Comparison of ENCODE assay signal across 2 cellular contexts in genomic region chr18:48786621-48787522, GRCh38.
TF ChIP-seq lines count a peak whose summit lies in the region.

No MANE protein-coding gene starts in this region.

TF ChIP-seq in H1, 55 proteins besides CTCF, POLR2A, EP300 and RAD21 (continued from another document):
- TF ChIP-seq GABPA (IDR thresholded peaks at IDR 0.05; ENCODE audit: borderline replicate concordance, insufficient read depth, low read length): no peak
- no peak for TF ChIP-seq SIRT6 (IDR thresholded peaks at IDR 0.05; ENCODE audit: low read length)
- TF ChIP-seq CHD1 (IDR thresholded peaks at IDR 0.05; ENCODE audit: low read depth, low read length): no peak
- no peak for TF ChIP-seq SRF (IDR thresholded peaks at IDR 0.05; ENCODE audit: low read depth, low read length)
- TF ChIP-seq SIX5 (IDR thresholded peaks at IDR 0.05; ENCODE audit: low read depth, low read length): no peak
- no peak for TF ChIP-seq MAFK (IDR thresholded peaks at IDR 0.05; ENCODE audit: low read depth, low read length)
- no peak for TF ChIP-seq CHD2 (IDR thresholded peaks at IDR 0.05; ENCODE audit: low read length)
- TF ChIP-seq RNF2 (IDR thresholded peaks at IDR 0.05; ENCODE audit: borderline replicate concordance, low read depth, low read length, missing control alignments, poor library complexity, severe bottlenecking): no peak
- no peak for TF ChIP-seq KDM1A (IDR thresholded peaks at IDR 0.05; ENCODE audit: borderline replicate concordance, low read length)

TF ChIP-seq in GM23338, 12 proteins besides CTCF, POLR2A, EP300 and RAD21 (continued from another document):
- TF ChIP-seq ETS1 (IDR thresholded peaks at IDR 0.05) (no peak), ZNF462 (CRISPR knock-in tag; IDR thresholded peaks at IDR 0.05) (no peak), CREB1 (CRISPR knock-in tag; IDR thresholded peaks at IDR 0.05; ENCODE audit: low read depth) (no peak), STAT1 (IDR thresholded peaks at IDR 0.05; ENCODE audit: unreplicated experiment) (no peak), REST (IDR thresholded peaks at IDR 0.05; ENCODE audit: unreplicated experiment) (no peak), ZNF114 (CRISPR knock-in tag; IDR thresholded peaks at IDR 0.05) (no peak), NANOG (IDR thresholded peaks at IDR 0.05; ENCODE audit: borderline replicate concordance) (no peak), ZNF331 (CRISPR knock-in tag; IDR thresholded peaks at IDR 0.05; ENCODE audit: low read depth) (no peak), POLR2AphosphoS5 (IDR thresholded peaks at IDR 0.05; ENCODE audit: low read depth) (no peak), JUNB (IDR thresholded peaks at IDR 0.05; ENCODE audit: unreplicated experiment) (no peak), EZH2 (IDR thresholded peaks at IDR 0.05; ENCODE audit: low read depth, unreplicated experiment) (no peak)
